Comparison of ENCODE assay signal across 14 cellular contexts in the genomic region with DNA sequence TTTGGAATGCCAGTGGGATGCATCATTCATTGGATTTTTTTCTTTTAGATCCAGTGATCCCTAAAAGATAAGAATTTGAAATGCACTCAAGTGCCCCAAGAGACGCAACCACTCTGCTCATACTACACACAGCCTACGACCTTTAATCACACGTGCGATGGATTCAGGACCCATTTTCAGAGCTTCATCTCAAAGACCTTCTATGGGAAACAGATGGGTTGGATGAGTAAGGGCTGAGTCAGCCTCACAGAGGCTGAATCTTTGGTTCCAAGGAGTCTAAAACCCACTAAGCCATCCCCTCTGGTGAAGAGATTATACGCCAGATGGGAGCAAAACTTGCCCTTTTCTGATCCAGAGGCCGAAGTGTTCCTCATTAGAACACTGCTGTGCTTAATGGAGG.
DNase-seq lines count a peak whose midpoint lies in the region; FAIRE-seq and TF ChIP-seq lines count a peak whose summit lies in the region.
"Had no signal": no experiment of that assay in that cellular context is flagged by ENCODE, and none has a peak within 500 bp of the region (broad histone marks: within the 10 kb centered on the region; RNA-seq: fewer than 3 reads in every experiment).

No MANE protein-coding gene starts in this region.

- no peak overlapping the region for H3K4me3 ChIP-seq in SJSA1
- H3K4me3 ChIP-seq in fibroblast of villous mesenchyme (ENCODE audit: low read depth, low read length), result no peak overlapping the region
- H3K4me3 ChIP-seq: heart left ventricle, transverse colon had no signal

- H3K27me3 ChIP-seq in SJSA1 (replicated peaks), result no peaks in the 10 kb centered on the region
- H3K27me3 ChIP-seq: transverse colon had no signal

- peaks cover 35% of the 10 kb centered on the region for H3K4me1 ChIP-seq in SJSA1 (replicated peaks)
- H3K4me1 ChIP-seq: heart left ventricle, transverse colon had no signal

- H3K36me3 ChIP-seq in SJSA1, result no peaks in the 10 kb centered on the region
- H3K36me3 ChIP-seq: heart left ventricle, transverse colon had no signal

- FAIRE-seq in GM19239 (lab: Jason Lieb, UNC), result no peak
- FAIRE-seq: G401.6, TTC549 had no signal

- in situ Hi-C loops in ACHN (cut with HindIII; ENCODE audit: low pct_ligation_motif_present, low pct_unique_long_range_greater_than_20kb, low sequenced_read_pairs), result no loop called here

- no peak for TF ChIP-seq CTCF in fibroblast of villous mesenchyme (IDR thresholded peaks at IDR 0.05; ENCODE audit: insufficient read depth, low read depth, low read length)

- H3K9me3 ChIP-seq in SJSA1 (replicated peaks), result no peaks in the 10 kb centered on the region
- H3K9me3 ChIP-seq: heart left ventricle, transverse colon had no signal

- DNase-seq in ACHN (peak; percentile 50), H4 (ENCODE audit: low spot score) (peak; percentile 78), SJSA1 (ENCODE audit: low read depth in 1 of 2, low spot score in 2 of 2) (peak; percentile 88 to 90), fibroblast of villous mesenchyme (ENCODE audit: low read depth) (peak; percentile 84), GM19239 (ENCODE audit: insufficient read length, low spot score) (no peak), mesenteric fat pad (ENCODE audit: low spot score) (no peak), NOMO-1 treated with dmso at 0.1 percent for 144 hours (lab: John Stamatoyannopoulos, UW; ENCODE audit: unreplicated experiment) (no peak)
- no peak for DNase-seq in activated effector memory CD4-positive, alpha-beta T cell treated with anti-CD3 and anti-CD28 coated beads, Interleukin-2, amount 50 U/mL, for 16 hours
- DNase-seq: activated naive CD8-positive, alpha-beta T cell treated with anti-CD3 and anti-CD28 coated beads for 36 hours; AML-193; heart left ventricle; transverse colon had no signal

- H3K27ac ChIP-seq in SJSA1, result peak overlapping the region; percentile 31
- H3K27ac ChIP-seq: heart left ventricle, transverse colon had no signal

Comparison
In these comparisons a context has a peak if more than half of its experiments do, and no peak if none do; other contexts are left out.
1. DNase-seq: peak in ACHN (single experiment), H4 (single experiment), SJSA1 (2 of 2) and fibroblast of villous mesenchyme (single experiment); none in GM19239 (single experiment), mesenteric fat pad (single experiment), NOMO-1 treated with dmso at 0.1 percent for 144 hours (single experiment) and activated effector memory CD4-positive, alpha-beta T cell treated with anti-CD3 and anti-CD28 coated beads, Interleukin-2, amount 50 U/mL, for 16 hours (single experiment).